ENCODE assay signal across 8 cellular contexts in genomic region chr5:160421625-160422258, GRCh38. TPM values are rescaled to one million over a fixed set of nuclear protein-coding genes. Genes with fewer than 3 reads are reported as not detected.
DNase-seq lines count a peak whose midpoint lies in the region; ATAC-seq, FAIRE-seq and TF ChIP-seq lines count a peak whose summit lies in the region.

Gene PTTG1 (plus strand): TSS chr5:160421855. CDS start chr5:160422313, 458 bp downstream.

- POLR2A ChIA-PET in AG04450 (lab: Yijun Ruan, JAX), result interaction anchor here (0.6 to 1.4 kb wide), 8 partner anchors 11 to 422 kb away, joined by 3 to 10 read pairs (median 4); partner anchors contain the start of gene FAM200C

- intact Hi-C loops in spleen (cut with DNase I; ENCODE audit: low total_unique reads), result no loop called here

- peak within 1 kb of the TSS; percentile 93 to 99 (median 98) for H3K4me3 Mint-ChIP-seq in immature natural killer cell

- peaks cover 61 to 82% of the 10 kb centered on the region in 2 donors for H3K4me1 Mint-ChIP-seq in immature natural killer cell

- H3K27ac Mint-ChIP-seq in immature natural killer cell, result peak within 1 kb of the TSS; percentile 87 to 95 (median 92)

- H3K9me3 Mint-ChIP-seq in immature natural killer cell, result no peaks in the 10 kb centered on the region

- H3K4me1 ChIP-seq in spleen, result peaks cover 25 to 83% (median 58%) of the 10 kb centered on the region in 6 donors

- peak; percentile 52 for ATAC-seq in GM18873 (IDR thresholded peaks at IDR 0.05; ENCODE audit: low FRiP score, unreplicated experiment)
- ATAC-seq in HG03139 (IDR thresholded peaks at IDR 0.05; ENCODE audit: unreplicated experiment), result peak; percentile 67

- peaks cover 0 to 6% (median under 1%) of the 10 kb centered on the region in 3 donors for H3K36me3 Mint-ChIP-seq in immature natural killer cell

- H3K4me3 ChIP-seq in AG04450 (ENCODE audit: low read depth, low read length), result peak within 1 kb of the TSS; percentile 73
- peak within 1 kb of the TSS; percentile 74 for H3K4me3 ChIP-seq in WERI-Rb-1 (ENCODE audit: low read depth, low read length)
- H3K4me3 ChIP-seq in bronchial epithelial cell (ENCODE audit: low read depth, low read length), result peak within 1 kb of the TSS; percentile 51
- peak within 1 kb of the TSS; percentile 51 to 83 (median 61) for H3K4me3 ChIP-seq in spleen

- TF ChIP-seq CTCF in AG04450 (IDR thresholded peaks at IDR 0.05; ENCODE audit: low read depth, low read length) (no peak), WERI-Rb-1 (IDR thresholded peaks at IDR 0.05; ENCODE audit: low read depth, low read length) (no peak), bronchial epithelial cell (IDR thresholded peaks at IDR 0.05; ENCODE audit: insufficient read depth, low read length, severe bottlenecking) (no peak), spleen (IDR thresholded peaks at IDR 0.05 in 8 of 11, conservative IDR thresholded peaks at IDR 0.05 in 3 of 11) (peak in 4 of 11 experiments; percentile 6 to 31 (median 18))

- FAIRE-seq in bronchial epithelial cell (lab: Jason Lieb, UNC), result peak; percentile 86

- H3K27ac ChIP-seq in AG04450 (ENCODE audit: low read depth, low read length), result peak within 1 kb of the TSS; percentile 88
- peak within 1 kb of the TSS; percentile 82 for H3K27ac ChIP-seq in WERI-Rb-1
- peak within 1 kb of the TSS; percentile 2 to 88 (median 80) for H3K27ac ChIP-seq in spleen

- no peaks in the 10 kb centered on the region for H3K9me3 ChIP-seq in AG04450 (ENCODE audit: control insufficient read depth, insufficient read depth, low read length)
- H3K9me3 ChIP-seq in WERI-Rb-1 (ENCODE audit: severe bottlenecking), result no peaks in the 10 kb centered on the region
- H3K9me3 ChIP-seq in spleen, result no peaks in the 10 kb centered on the region

- CTCF ChIA-PET in AG04450 (lab: Charles Lee), result interaction anchor here (0.6 to 5.3 kb wide), 3 partner anchors 17 to 417 kb away, joined by 7 to 113 read pairs (median 8); no protein-coding TSS in a partner anchor

- H3K36me3 ChIP-seq in WERI-Rb-1 (peaks cover 42% of the 10 kb centered on the region), bronchial epithelial cell (ENCODE audit: control insufficient read depth, insufficient read depth, low read length) (no peaks in the 10 kb centered on the region), spleen (peaks cover 0 to 3% (median 0%) of the 10 kb centered on the region in 6 donors)

- peak in 1 of 3 donors; percentile 20 for TF ChIP-seq POLR2A in spleen (IDR thresholded peaks at IDR 0.05)

- DNase-seq in AG04450 (ENCODE audit: low read depth, low spot score), result peak; percentile 88
- peak; percentile 84 for DNase-seq in NCI-H2196 treated with DMSO at 0.1 percent for 48 hours (lab: John Stamatoyannopoulos, UW; ENCODE audit: unreplicated experiment)
- DNase-seq in WERI-Rb-1, result peak; percentile 98
- DNase-seq in bronchial epithelial cell (ENCODE audit: low read depth), result peak; percentile 94
- peak; percentile 92 to 93 (median 93) for DNase-seq in immature natural killer cell
- DNase-seq in spleen, result peak; percentile 96

- H3K27me3 Mint-ChIP-seq in immature natural killer cell (ENCODE audit: low read depth in 3 of 3), result peaks cover 16 to 24% (median 17%) of the 10 kb centered on the region in 3 donors

- WGBS in spleen, 5 donors, result 1% methylated on average over 15 to 39 of the region's 39 CpGs

- H3K27me3 ChIP-seq in AG04450 (ENCODE audit: control insufficient read depth, insufficient read depth, low read length) (no peaks in the 10 kb centered on the region), WERI-Rb-1 (ENCODE audit: insufficient read depth, low read depth, severe bottlenecking) (no peaks in the 10 kb centered on the region), bronchial epithelial cell (ENCODE audit: control insufficient read depth, insufficient read depth, low read length) (no peaks in the 10 kb centered on the region), spleen (replicated peaks in 1 of 7) (no peaks in the 10 kb centered on the region)

RNA-seq across cellular contexts. Expression of gene PTTG1, which starts in this region (rescaled TPM):
- polyA plus RNA-seq in AG04450 (2011; rRNA removed) (45.5 and 67.4 TPM in 2 replicates), immature natural killer cell (10 to 100 TPM in 2 of 3 donors, 1 to 10 TPM in 1; 3.0 to 15.4 (median 12.1) TPM), spleen (10 to 100 TPM; 20.0 to 74.2 (median 23.5) TPM)
- polyA minus RNA-seq in AG04450 (2011; rRNA and poly(A)+ RNA removed), result 24.3 and 29.1 TPM in 2 replicates
- total RNA-seq in bronchial epithelial cell (36.9 and 44.4 TPM in 2 replicates), spleen (10 to 100 TPM in 5 of 7 donors, 1 to 10 TPM in 2; 7.9 to 42.2 (median 19.2) TPM)

Comparison
In these comparisons a context has a peak if more than half of its experiments do, and no peak if none do; other contexts are left out.
1. Peak in every context shown above with its lines: DNase-seq, ATAC-seq, H3K4me3 ChIP-seq and H3K27ac ChIP-seq.